10 cellular contexts compared by ENCODE assay signal in the genomic region with DNA sequence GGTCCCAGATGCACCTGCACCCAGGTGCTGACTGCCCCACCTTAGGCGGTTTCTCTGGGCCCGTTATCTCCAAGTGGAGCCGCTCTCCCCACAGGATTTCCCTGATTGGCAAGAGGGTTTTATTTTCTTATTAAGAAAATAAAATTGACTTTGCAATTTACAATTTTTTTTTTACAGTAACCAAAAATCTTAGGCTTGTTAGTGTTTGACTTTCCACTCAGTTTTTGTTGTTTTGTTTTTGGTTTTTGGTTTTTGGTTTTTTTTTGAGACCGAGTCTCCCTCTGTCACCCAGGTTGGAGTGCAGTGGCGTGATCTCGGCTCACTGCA. TPM values are rescaled to one million over a fixed set of nuclear protein-coding genes. Genes with fewer than 3 reads are reported as not detected.
DNase-seq lines count a peak whose midpoint lies in the region; ATAC-seq, FAIRE-seq and TF ChIP-seq lines count a peak whose summit lies in the region.
"Had no signal": no experiment of that assay in that cellular context is flagged by ENCODE, and none has a peak within 500 bp of the region (broad histone marks: within the 10 kb centered on the region; RNA-seq: fewer than 3 reads in every experiment).

No MANE protein-coding gene starts in this region.

- no peaks in the 10 kb centered on the region for H3K36me3 Mint-ChIP-seq in activated naive CD8-positive, alpha-beta T cell
- H3K36me3 Mint-ChIP-seq in stimulated activated memory B cell treated with anti-CD40 and anti-IgM and Interleukin-4, amounts not matched to agents 10 μg/mL and 1 μg/mL and 100 μg/mL, for 72 hours: peaks cover 5% of the 10 kb centered on the region

- FAIRE-seq in kidney (lab: Jason Lieb, UNC): no peak

- no peaks in the 10 kb centered on the region for H3K9me3 Mint-ChIP-seq in activated naive CD8-positive, alpha-beta T cell (ENCODE audit: low read depth)
- no peaks in the 10 kb centered on the region for H3K9me3 Mint-ChIP-seq in stimulated activated memory B cell treated with anti-CD40 and anti-IgM and Interleukin-4, amounts not matched to agents 10 μg/mL and 1 μg/mL and 100 μg/mL, for 72 hours

- H3K4me3 ChIP-seq in HL-60 (replicated peaks; ENCODE audit: insufficient read depth, low read length) (peak overlapping the region; percentile 21), kidney (ENCODE audit: low read length in 2 of 2) (peak overlapping the region; percentile 64 to 66)

- H3K4me1 Mint-ChIP-seq in activated naive CD8-positive, alpha-beta T cell (ENCODE audit: low read depth): peaks cover 32% of the 10 kb centered on the region
- peaks cover 33% of the 10 kb centered on the region for H3K4me1 Mint-ChIP-seq in stimulated activated memory B cell treated with anti-CD40 and anti-IgM and Interleukin-4, amounts not matched to agents 10 μg/mL and 1 μg/mL and 100 μg/mL, for 72 hours

- H3K27ac ChIP-seq in HL-60 (replicated peaks): no peak overlapping the region
- H3K27ac ChIP-seq in kidney (ENCODE audit: low read depth in 2 of 2, low read length in 2 of 2): no peak overlapping the region

- H3K36me3 ChIP-seq in kidney (ENCODE audit: control insufficient read depth in 1 of 2, insufficient read depth in 2 of 2, low read length in 2 of 2): peaks cover 0 to 3% of the 10 kb centered on the region in 2 donors

- ATAC-seq in stimulated activated memory B cell treated with anti-CD40 and anti-IgM and Interleukin-4, amounts not matched to agents 10 μg/mL and 1 μg/mL and 100 μg/mL, for 72 hours: no peak
- no peak for ATAC-seq in GM18511 (IDR thresholded peaks at IDR 0.05; ENCODE audit: unreplicated experiment)

- intact Hi-C loops in kidney (cut with DNase I): no loop called here

- DNase-seq in HL-60 (ENCODE audit: low read depth in 1 of 2, low spot score in 1 of 2): no peak
- no peak for DNase-seq in kidney
- no peak for DNase-seq in NCI-H510A treated with DMSO at 0.1 percent for 48 hours (lab: John Stamatoyannopoulos, UW)
- DNase-seq in HCEC 1CT: no peak
- no peak for DNase-seq in NOMO-1 treated with dmso at 0.1 percent for 144 hours (lab: John Stamatoyannopoulos, UW; ENCODE audit: unreplicated experiment)
- DNase-seq: Kasumi-1 had no signal

- no peaks in the 10 kb centered on the region for H3K9me3 ChIP-seq in kidney (ENCODE audit: control insufficient read depth in 1 of 2, low read length in 2 of 2)

- no peak overlapping the region for H3K27ac Mint-ChIP-seq in activated naive CD8-positive, alpha-beta T cell
- peak overlapping the region; percentile 71 for H3K27ac Mint-ChIP-seq in stimulated activated memory B cell treated with anti-CD40 and anti-IgM and Interleukin-4, amounts not matched to agents 10 μg/mL and 1 μg/mL and 100 μg/mL, for 72 hours

- TF ChIP-seq CTCF in HL-60 (IDR thresholded peaks at IDR 0.05; ENCODE audit: insufficient read depth, low read length) (no peak), kidney (IDR thresholded peaks at IDR 0.05; ENCODE audit: borderline replicate concordance, extremely low read depth, insufficient read depth) (no peak)

- H3K4me3 Mint-ChIP-seq in activated naive CD8-positive, alpha-beta T cell: peak overlapping the region; percentile 78
- peak overlapping the region; percentile 79 for H3K4me3 Mint-ChIP-seq in stimulated activated memory B cell treated with anti-CD40 and anti-IgM and Interleukin-4, amounts not matched to agents 10 μg/mL and 1 μg/mL and 100 μg/mL, for 72 hours

- peaks cover 4% of the 10 kb centered on the region for H3K27me3 ChIP-seq in HL-60 (ENCODE audit: insufficient read depth, poor library complexity, severe bottlenecking)

- peaks cover 0 to 10% of the 10 kb centered on the region in 2 donors for H3K4me1 ChIP-seq in kidney (ENCODE audit: control insufficient read depth in 1 of 2, insufficient read depth in 1 of 2, low read depth in 1 of 2, low read length in 2 of 2)

- H3K9ac ChIP-seq in kidney (ENCODE audit: low read length in 2 of 2): no peak overlapping the region

- H3K27me3 Mint-ChIP-seq in activated naive CD8-positive, alpha-beta T cell: no peaks in the 10 kb centered on the region
- H3K27me3 Mint-ChIP-seq in stimulated activated memory B cell treated with anti-CD40 and anti-IgM and Interleukin-4, amounts not matched to agents 10 μg/mL and 1 μg/mL and 100 μg/mL, for 72 hours: peaks cover 13% of the 10 kb centered on the region

RNA-seq across cellular contexts. Expression of gene CCDC27, which starts 4.8 kb away (rescaled TPM):
- total RNA-seq in kidney: not detected
- polyA plus RNA-seq in kidney (ENCODE audit: insufficient read depth, low read depth, low replicate concordance): not detected
- total RNA-seq: occipital lobe had no signal

RNA-seq across cellular contexts. Expression of gene SMIM1, which starts 25.1 kb away (rescaled TPM):
- total RNA-seq in kidney: 7.0 TPM
- polyA plus RNA-seq in kidney (ENCODE audit: insufficient read depth, low read depth, low replicate concordance): 49.5 TPM

RNA-seq across cellular contexts. Expression of gene LRRC47, which starts 48.8 kb away (rescaled TPM):
- total RNA-seq in kidney: 42.4 TPM
- polyA plus RNA-seq in kidney (ENCODE audit: insufficient read depth, low read depth, low replicate concordance): 28.8 TPM
